ENCODE assay signal across 13 cellular contexts in genomic region chr9:120480707-120481106, GRCh38.
DNase-seq lines count a peak whose midpoint lies in the region; ATAC-seq and TF ChIP-seq lines count a peak whose summit lies in the region.
"Had no signal": no experiment of that assay in that cellular context is flagged by ENCODE, and none has a peak within 500 bp of the region (broad histone marks: within the 10 kb centered on the region; RNA-seq: fewer than 3 reads in every experiment).

No MANE protein-coding gene starts in this region.

- no peaks in the 10 kb centered on the region for H3K9me3 Mint-ChIP-seq in stimulated activated naive B cell treated with anti-CD40 and anti-IgM and Interleukin-4, amounts not matched to agents 10 μg/mL and 1 μg/mL and 100 μg/mL, for 72 hours
- H3K9me3 Mint-ChIP-seq: activated naive CD4-positive, alpha-beta T cell treated with anti-CD3 and anti-CD28 coated beads, Interleukin-2, amount 50 U/mL, for 72 hours; CD4-positive, alpha-beta memory T cell; naive thymus-derived CD4-positive, alpha-beta T cell had no signal

- no peaks in the 10 kb centered on the region for H3K27me3 Mint-ChIP-seq in stimulated activated naive B cell treated with anti-CD40 and anti-IgM and Interleukin-4, amounts not matched to agents 10 μg/mL and 1 μg/mL and 100 μg/mL, for 72 hours
- H3K27me3 Mint-ChIP-seq: CD4-positive, alpha-beta memory T cell; naive thymus-derived CD4-positive, alpha-beta T cell had no signal

- peaks cover 4 to 15% of the 10 kb centered on the region in 2 experiments; a peak in 1 of 4 replicates for H3K79me1 ChIP-seq in IMR-90 (ENCODE audit: low read depth in 1 of 2, low read length in 2 of 2)

- no peak for TF ChIP-seq RAD21 in IMR-90 (IDR thresholded peaks at IDR 0.05; ENCODE audit: low read length)

- no peak overlapping the region for H2BK5ac ChIP-seq in IMR-90 (ENCODE audit: low read depth, low read length, poor library complexity, severe bottlenecking)

- no peak overlapping the region for H2BK15ac ChIP-seq in IMR-90 (ENCODE audit: low read depth, low read length)

- dilution Hi-C loops in IMR-90 (cut with HindIII; ENCODE audit: low sequenced_read_pairs, unreplicated experiment): no loop called here

- peaks cover 6% of the 10 kb centered on the region for H3K9me1 ChIP-seq in IMR-90 (ENCODE audit: insufficient read depth, low read length)

- no peak overlapping the region for H3K18ac ChIP-seq in IMR-90 (ENCODE audit: low read depth, low read length)

- no peaks in the 10 kb centered on the region for H3K9me3 ChIP-seq in IMR-90 (ENCODE audit: control insufficient read depth, insufficient read depth, low read length)
- H3K9me3 ChIP-seq in left ventricle myocardium inferior (replicated peaks): no peaks in the 10 kb centered on the region

- no CpG with 5 or more reads among the region's 1 CpG for WGBS in IMR-90 (ENCODE audit: extremely low coverage in 2 of 2, insufficient read length in 1 of 2), 2 experiments

- peak; percentile 24 for DNase-seq in AG20443 (ENCODE audit: low spot score)
- no peak for DNase-seq in IMR-90
- peak; percentile 43 for DNase-seq in amniotic epithelial cell (ENCODE audit: low read depth)
- no peak for DNase-seq in left ventricle myocardium inferior
- DNase-seq in COR-L47 (lab: John Stamatoyannopoulos, UW): no peak
- DNase-seq in stimulated activated naive B cell treated with anti-CD40 and anti-IgM and Interleukin-4, amounts not matched to agents 10 μg/mL and 1 μg/mL and 100 μg/mL, for 72 hours: no peak
- no peak for DNase-seq in activated CD4-positive, CD25-positive, alpha-beta regulatory T cell (lab: John Stamatoyannopoulos, UW)
- DNase-seq: activated CD4-positive, alpha-beta T cell treated with anti-CD3 and anti-CD28 coated beads, Interleukin-2, amount 50 U/mL, for 4 hours; CD4-positive, alpha-beta memory T cell; naive thymus-derived CD4-positive, alpha-beta T cell had no signal

- H2BK20ac ChIP-seq in IMR-90 (ENCODE audit: low read depth, low read length): no peak overlapping the region

- H2AK9ac ChIP-seq in IMR-90 (replicated peaks; ENCODE audit: low read depth, low read length, poor library complexity): no peak overlapping the region

- H3K27ac Mint-ChIP-seq in stimulated activated naive B cell treated with anti-CD40 and anti-IgM and Interleukin-4, amounts not matched to agents 10 μg/mL and 1 μg/mL and 100 μg/mL, for 72 hours: no peak overlapping the region

- CTCF ChIA-PET in IMR-90 (lab: Yijun Ruan, JAX): no interaction called here

- H3K9ac ChIP-seq in IMR-90 (ENCODE audit: low read depth, low read length): no peak overlapping the region

- peaks cover 37 to 50% of the 10 kb centered on the region in 2 donors for H3K36me3 Mint-ChIP-seq in stimulated activated naive B cell treated with anti-CD40 and anti-IgM and Interleukin-4, amounts not matched to agents 10 μg/mL and 1 μg/mL and 100 μg/mL, for 72 hours

- H2BK120ac ChIP-seq in IMR-90 (ENCODE audit: low read depth, low read length): no peak overlapping the region

- no peak overlapping the region for H3K4ac ChIP-seq in IMR-90 (ENCODE audit: low read depth, low read length)

- H3K4me3 Mint-ChIP-seq in stimulated activated naive B cell treated with anti-CD40 and anti-IgM and Interleukin-4, amounts not matched to agents 10 μg/mL and 1 μg/mL and 100 μg/mL, for 72 hours: no peak overlapping the region
- H3K4me3 Mint-ChIP-seq: CD4-positive, alpha-beta memory T cell; naive thymus-derived CD4-positive, alpha-beta T cell had no signal

- no peak for TF ChIP-seq CTCF in IMR-90 (conservative IDR thresholded peaks at IDR 0.05; ENCODE audit: low read depth, low read length)
- no peak for TF ChIP-seq CTCF in left ventricle myocardium inferior (IDR thresholded peaks at IDR 0.05; ENCODE audit: borderline replicate concordance)

- no peak overlapping the region for H2AK5ac ChIP-seq in IMR-90 (ENCODE audit: low read depth, low read length)

- TF ChIP-seq POLR2A in IMR-90 (IDR thresholded peaks at IDR 0.05; ENCODE audit: low read depth, low read length): no peak

- in situ Hi-C loops in IMR-90 (cut with MboI; ENCODE audit: low sequenced_read_pairs): no loop called here

- H4K5ac ChIP-seq in IMR-90 (ENCODE audit: low read depth, low read length): no peak overlapping the region

- H4K91ac ChIP-seq in IMR-90 (ENCODE audit: insufficient read depth, low read depth, low read length): no peak overlapping the region

- H3K27ac ChIP-seq in IMR-90 (ENCODE audit: insufficient read depth, low read length): no peak overlapping the region
- H3K27ac ChIP-seq in left ventricle myocardium inferior (replicated peaks): peak overlapping the region; percentile 68

- intact Hi-C loops in IMR-90 (cut with micrococcal nuclease): no loop called here
- intact Hi-C loops in left ventricle myocardium inferior (cut with micrococcal nuclease): no loop called here

- no TSS peak for BruUV-seq in IMR-90 (replicated peaks; lab: Mats Ljungman, UMichigan)

- no peaks in the 10 kb centered on the region; the same call in 1 of the 2 replicates for H4K20me1 ChIP-seq in IMR-90 (ENCODE audit: insufficient read depth, low read length)

- H3K4me3 ChIP-seq in IMR-90 (ENCODE audit: insufficient read depth, low read depth, low read length) (no peak overlapping the region), left ventricle myocardium inferior (no peak overlapping the region)

- H3K27me3 ChIP-seq in IMR-90 (ENCODE audit: control insufficient read depth, insufficient read depth, low read length): no peaks in the 10 kb centered on the region
- H3K27me3 ChIP-seq in left ventricle myocardium inferior (ENCODE audit: low read depth): no peaks in the 10 kb centered on the region

- no peak overlapping the region for H3K4me2 ChIP-seq in IMR-90 (ENCODE audit: low read depth, low read length)

- H3K4me1 Mint-ChIP-seq in stimulated activated naive B cell treated with anti-CD40 and anti-IgM and Interleukin-4, amounts not matched to agents 10 μg/mL and 1 μg/mL and 100 μg/mL, for 72 hours: no peaks in the 10 kb centered on the region

- no peak overlapping the region for H2AFZ ChIP-seq in IMR-90 (replicated peaks; ENCODE audit: low read length, poor library complexity)

- H4K8ac ChIP-seq in IMR-90 (ENCODE audit: low read depth in 2 of 2, low read length in 2 of 2): no peak overlapping the region

- POLR2A ChIA-PET in IMR-90 (lab: Charles Lee; ENCODE audit: unreplicated experiment): no interaction called here

- H3K36me3 ChIP-seq in IMR-90 (ENCODE audit: control insufficient read depth, insufficient read depth, low read length) (peaks cover 1% of the 10 kb centered on the region; the same call in 1 of the 2 replicates), left ventricle myocardium inferior (peaks cover 22% of the 10 kb centered on the region)

- H3K56ac ChIP-seq in IMR-90 (ENCODE audit: extremely low read depth, insufficient read depth, low read length): no peak overlapping the region

- H3K14ac ChIP-seq in IMR-90 (replicated peaks; ENCODE audit: low read depth, low read length): 0 out of 2 replicates have a peak overlapping the region, but pooled peaks have one; percentile 26

- peaks cover 6% of the 10 kb centered on the region for H3K4me1 ChIP-seq in IMR-90 (ENCODE audit: control insufficient read depth, insufficient read depth, low read length)
- H3K4me1 ChIP-seq in left ventricle myocardium inferior: peaks cover 66% of the 10 kb centered on the region

- no peak for ATAC-seq in IMR-90 (ENCODE audit: low read depth)
- ATAC-seq in stimulated activated naive B cell treated with anti-CD40 and anti-IgM and Interleukin-4, amounts not matched to agents 10 μg/mL and 1 μg/mL and 100 μg/mL, for 72 hours (replicated peaks): no peak
- ATAC-seq in HG02610 (IDR thresholded peaks at IDR 0.05; ENCODE audit: unreplicated experiment): no peak
- ATAC-seq: HCT116; naive thymus-derived CD4-positive, alpha-beta T cell had no signal

- H3K23ac ChIP-seq in IMR-90 (ENCODE audit: low read depth, low read length): no peak overlapping the region

TF ChIP-seq in IMR-90, 13 proteins besides CTCF, POLR2A, EP300 and RAD21:
- TF ChIP-seq RCOR1 (IDR thresholded peaks at IDR 0.05; ENCODE audit: insufficient replicate concordance, low read length) (no peak), CEBPB (IDR thresholded peaks at IDR 0.05; ENCODE audit: low read depth, low read length) (no peak), ELK1 (IDR thresholded peaks at IDR 0.05; ENCODE audit: borderline replicate concordance, low read depth, low read length) (no peak), NFE2L2 (IDR thresholded peaks at IDR 0.05; ENCODE audit: low read depth, low read length) (no peak), MAZ (IDR thresholded peaks at IDR 0.05; ENCODE audit: borderline replicate concordance, low read depth, low read length) (no peak), MXI1 (IDR thresholded peaks at IDR 0.05; ENCODE audit: borderline replicate concordance, low read depth, low read length) (no peak), CHD1 (IDR thresholded peaks at IDR 0.05; ENCODE audit: low read depth, low read length) (no peak), MAFK (IDR thresholded peaks at IDR 0.05; ENCODE audit: low read depth, low read length) (no peak), FOS (IDR thresholded peaks at IDR 0.05; ENCODE audit: low read depth, low read length) (no peak), BHLHE40 (IDR thresholded peaks at IDR 0.05; ENCODE audit: low read depth, low read length) (no peak), RFX5 (IDR thresholded peaks at IDR 0.05; ENCODE audit: low read depth, low read length) (no peak), SMC3 (IDR thresholded peaks at IDR 0.05; ENCODE audit: low read depth, low read length) (no peak)
- TF ChIP-seq, protein P1, sequence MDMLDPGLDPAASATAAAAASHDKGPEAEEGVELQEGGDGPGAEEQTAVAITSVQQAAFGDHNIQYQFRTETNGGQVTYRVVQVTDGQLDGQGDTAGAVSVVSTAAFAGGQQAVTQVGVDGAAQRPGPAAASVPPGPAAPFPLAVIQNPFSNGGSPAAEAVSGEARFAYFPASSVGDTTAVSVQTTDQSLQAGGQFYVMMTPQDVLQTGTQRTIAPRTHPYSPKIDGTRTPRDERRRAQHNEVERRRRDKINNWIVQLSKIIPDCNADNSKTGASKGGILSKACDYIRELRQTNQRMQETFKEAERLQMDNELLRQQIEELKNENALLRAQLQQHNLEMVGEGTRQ (IDR thresholded peaks at IDR 0.05; ENCODE audit: low read depth, low read length): no peak

Comparison
In these comparisons a context has a peak if more than half of its experiments do, and no peak if none do; other contexts are left out.
1. DNase-seq: peak in AG20443 (single experiment) and amniotic epithelial cell (single experiment); none in IMR-90 (single experiment), left ventricle myocardium inferior (single experiment), COR-L47 (single experiment), stimulated activated naive B cell treated with anti-CD40 and anti-IgM and Interleukin-4, amounts not matched to agents 10 μg/mL and 1 μg/mL and 100 μg/mL, for 72 hours (single experiment) and activated CD4-positive, CD25-positive, alpha-beta regulatory T cell (0 of 4).